ENCODE assay signal across 1 cellular context in genomic region chr19:19171821-19172532, GRCh38.
TF ChIP-seq lines count a peak whose summit lies in the region.

No MANE protein-coding gene starts in this region.

TF ChIP-seq in K562, 482 proteins besides CTCF, POLR2A, EP300 and RAD21 (continued from another document and continues in another):
- no peak for TF ChIP-seq RNF219 (CRISPR knock-in tag; IDR thresholded peaks at IDR 0.05)
- TF ChIP-seq FOSL1 (tag; conservative IDR thresholded peaks at IDR 0.05) = no peak
- TF ChIP-seq ZBTB26 (CRISPR knock-in tag; IDR thresholded peaks at IDR 0.05) = no peak
- TF ChIP-seq TCF3 (CRISPR knock-in tag; IDR thresholded peaks at IDR 0.05) = no peak
- no peak for TF ChIP-seq ZNF124 (CRISPR knock-in tag; IDR thresholded peaks at IDR 0.05)
- peak; percentile 81 for TF ChIP-seq POLR2G (IDR thresholded peaks at IDR 0.05; ENCODE audit: low read depth, low read length)
- TF ChIP-seq RFX1 (IDR thresholded peaks at IDR 0.05) = no peak
- no peak for TF ChIP-seq CTCFL (IDR thresholded peaks at IDR 0.05; ENCODE audit: borderline replicate concordance, insufficient read depth, low read depth, low read length, poor library complexity, severe bottlenecking)
- TF ChIP-seq E4F1 (CRISPR knock-in tag; IDR thresholded peaks at IDR 0.05; ENCODE audit: borderline replicate concordance) = no peak
- TF ChIP-seq ID3 (CRISPR knock-in tag; IDR thresholded peaks at IDR 0.05) = no peak
- TF ChIP-seq ID3 (tag; IDR thresholded peaks at IDR 0.05) = peak; percentile 34; the same call in 1 of the 2 replicates
- TF ChIP-seq SRSF3 (IDR thresholded peaks at IDR 0.05; ENCODE audit: insufficient read depth, low read length) = no peak
- TF ChIP-seq ZNF551 (CRISPR knock-in tag; IDR thresholded peaks at IDR 0.05) = no peak
- TF ChIP-seq CHAMP1 (IDR thresholded peaks at IDR 0.05) = no peak
- TF ChIP-seq ZNF830 (CRISPR knock-in tag; IDR thresholded peaks at IDR 0.05) = no peak
- TF ChIP-seq ZNF134 (CRISPR knock-in tag; conservative IDR thresholded peaks at IDR 0.05) = no peak
- TF ChIP-seq ZBTB40 (IDR thresholded peaks at IDR 0.05) = no peak
- no peak for TF ChIP-seq ZBTB40 (CRISPR knock-in tag; IDR thresholded peaks at IDR 0.05)
- no peak for TF ChIP-seq TEAD4 (IDR thresholded peaks at IDR 0.05; ENCODE audit: low read length)
- no peak for TF ChIP-seq TEAD4 (CRISPR knock-in tag; IDR thresholded peaks at IDR 0.05; ENCODE audit: borderline replicate concordance)
- no peak for TF ChIP-seq NEUROD1 (IDR thresholded peaks at IDR 0.05; ENCODE audit: borderline replicate concordance, low read depth, low read length, partially characterized antibody)
- TF ChIP-seq NR0B1 (IDR thresholded peaks at IDR 0.05; ENCODE audit: partially characterized antibody) = no peak
- TF ChIP-seq BRF2 (IDR thresholded peaks at IDR 0.05; ENCODE audit: borderline replicate concordance, insufficient read depth, insufficient read length) = no peak
- TF ChIP-seq ZBTB34 (CRISPR knock-in tag; IDR thresholded peaks at IDR 0.05) = no peak
- no peak for TF ChIP-seq ZNF212 (CRISPR knock-in tag; IDR thresholded peaks at IDR 0.05)
- no peak for TF ChIP-seq EHMT2 (IDR thresholded peaks at IDR 0.05)
- TF ChIP-seq E2F6 (IDR thresholded peaks at IDR 0.05; ENCODE audit: borderline replicate concordance in 1 of 2, extremely low read depth in 1 of 2, insufficient read depth in 1 of 2, insufficient read length in 1 of 2, low read depth in 1 of 2, low read length in 1 of 2, poor library complexity in 1 of 2, severe bottlenecking in 1 of 2) = no peak
- no peak for TF ChIP-seq GTF2A2 (tag; IDR thresholded peaks at IDR 0.05)
